ENCODE assay signal across 23 cellular contexts in genomic region chr1:154398678-154399077, GRCh38.
"Had no signal": no experiment of that assay in that cellular context is flagged by ENCODE, and none has a peak within 500 bp of the region (broad histone marks: within the 10 kb centered on the region; RNA-seq: fewer than 3 reads in every experiment).

No MANE protein-coding gene starts in this region.

- H3K4me1 ChIP-seq: breast epithelium, colonic mucosa, lower lobe of right lung, neural progenitor cell, thyroid gland, uterus had no signal

- H3K27ac ChIP-seq: breast epithelium, colonic mucosa, dorsolateral prefrontal cortex, lower lobe of right lung, neural progenitor cell, thyroid gland, uterus, VCaP had no signal

- ATAC-seq: effector memory CD8-positive, alpha-beta T cell; lower lobe of right lung had no signal

- H3K36me3 ChIP-seq: breast epithelium, colonic mucosa, lower lobe of right lung, neural progenitor cell, thyroid gland, uterus had no signal

- H3K4me1 Mint-ChIP-seq: neural progenitor cell had no signal

- H3K9me3 ChIP-seq: breast epithelium, colonic mucosa, lower lobe of right lung, thyroid gland had no signal

- H3K36me3 Mint-ChIP-seq: naive B cell, neural progenitor cell had no signal

- DNase-seq: activated CD4-positive, alpha-beta T cell treated with anti-CD3 and anti-CD28 coated beads, Interleukin-2, amount 50 U/mL, for 1 hour; activated CD8-positive, alpha-beta memory T cell treated with anti-CD3 and anti-CD28 coated beads, Interleukin-2, amount 50 U/mL, for 48 hours; activated naive CD4-positive, alpha-beta T cell; amniotic stem cell; colonic mucosa; dorsolateral prefrontal cortex; effector memory CD8-positive, alpha-beta T cell; foreskin melanocyte; lower lobe of right lung; mesendoderm; naive B cell; stimulated activated CD4-positive, alpha-beta T cell treated with anti-CD3 and anti-CD28 coated beads, Interleukin-4, amount 100 ng/mL, for 24 hours; substantia nigra; SW 1271; thyroid gland; uterus had no signal

- H3K27ac Mint-ChIP-seq: activated naive CD8-positive, alpha-beta T cell; activated T-helper 2 cell treated with anti-CD3 and anti-CD28 coated beads, Interferon-gamma antibody, Interleukin-2, Interleukin-4, amounts not matched to agents 10 μg/mL and 5 μg/mL and 100 μg/mL, durations not matched to agents 14 hours and 24 hours and 36 hours; effector memory CD8-positive, alpha-beta T cell; naive B cell; neural progenitor cell; progenitor cell of endocrine pancreas; stimulated activated naive CD8-positive, alpha-beta T cell treated with anti-CD3 and anti-CD28 coated beads, Interleukin-15, Interleukin-2, amounts not matched to agents 100 ng/mL and 50 ng/mL, for 24 hours had no signal

- H3K27me3 Mint-ChIP-seq: activated naive CD8-positive, alpha-beta T cell; effector memory CD8-positive, alpha-beta T cell; stimulated activated naive CD8-positive, alpha-beta T cell treated with anti-CD3 and anti-CD28 coated beads, Interleukin-15, Interleukin-2, amounts not matched to agents 100 ng/mL and 50 ng/mL, for 24 hours had no signal

- H3K4me3 ChIP-seq: breast epithelium, colonic mucosa, dorsolateral prefrontal cortex, lower lobe of right lung, neural progenitor cell, thyroid gland, uterus had no signal

- H3K9me3 Mint-ChIP-seq: effector memory CD8-positive, alpha-beta T cell; naive B cell; stimulated activated naive CD8-positive, alpha-beta T cell treated with anti-CD3 and anti-CD28 coated beads, Interleukin-15, Interleukin-2, amounts not matched to agents 100 ng/mL and 50 ng/mL, for 24 hours had no signal

- H3K27me3 ChIP-seq: breast epithelium, colonic mucosa, dorsolateral prefrontal cortex, thyroid gland, uterus had no signal

- H3K4me3 Mint-ChIP-seq: activated naive CD8-positive, alpha-beta T cell; naive B cell; neural progenitor cell; stimulated activated naive CD8-positive, alpha-beta T cell treated with anti-CD3 and anti-CD28 coated beads, Interleukin-15, Interleukin-2, amounts not matched to agents 100 ng/mL and 50 ng/mL, for 24 hours had no signal
